Comparison of ENCODE assay signal across 11 cellular contexts in genomic region chr15:45393851-45394250, GRCh38. TPM values are rescaled to one million over a fixed set of nuclear protein-coding genes. Genes with fewer than 3 reads are reported as not detected.
A peak's percentile ranks its signal among the peaks of the same experiment; 100 is the strongest.
DNase-seq lines count a peak whose midpoint lies in the region; ATAC-seq and TF ChIP-seq lines count a peak whose summit lies in the region.
"Had no signal": no experiment of that assay in that cellular context is flagged by ENCODE, and none has a peak within 500 bp of the region (broad histone marks: within the 10 kb centered on the region; RNA-seq: fewer than 3 reads in every experiment).

No MANE protein-coding gene starts in this region.

- dilution Hi-C loops in mammary epithelial cell (cut with HindIII; ENCODE audit: low sequenced_read_pairs): no loop called here

- in situ Hi-C loops in mammary epithelial cell (cut with MboI; ENCODE audit: low sequenced_read_pairs in 2 of 2): loop anchor here in 1 of 2 donors (5.0 kb wide), 1 partner anchor 87 kb away; no protein-coding TSS in a partner anchor

- H3K36me3 ChIP-seq in Loucy (ENCODE audit: insufficient read depth, low read length) (no peaks in the 10 kb centered on the region), mammary epithelial cell (ENCODE audit: insufficient read depth, low read length) (no peaks in the 10 kb centered on the region), mucosa of descending colon (ENCODE audit: low read depth) (no peaks in the 10 kb centered on the region)
- H3K36me3 ChIP-seq: spleen, transverse colon had no signal

- no peaks in the 10 kb centered on the region for H3F3A ChIP-seq in Loucy (ENCODE audit: low read depth)

- intact Hi-C loops in mammary epithelial cell (cut with micrococcal nuclease) (no loop called here), mucosa of descending colon (cut with DNase I, micrococcal nuclease) (loop anchor here in 1 of 2 donors (10.0 kb wide), 1 partner anchor 89 kb away; no protein-coding TSS in a partner anchor)

- H3K4me1 ChIP-seq in Loucy (ENCODE audit: insufficient read depth, low read length, poor library complexity, severe bottlenecking) (no peaks in the 10 kb centered on the region), mammary epithelial cell (ENCODE audit: insufficient read depth, low read length) (no peaks in the 10 kb centered on the region), mucosa of descending colon (ENCODE audit: low read depth) (no peaks in the 10 kb centered on the region)
- H3K4me1 ChIP-seq: transverse colon had no signal

- no TSS peak for BruUV-seq in mammary epithelial cell (replicated peaks; lab: Mats Ljungman, UMichigan)

- H3K4me2 ChIP-seq in Loucy (ENCODE audit: low read depth, low read length, poor library complexity, severe bottlenecking) (no peak overlapping the region), mammary epithelial cell (ENCODE audit: insufficient read depth, low read depth, low read length) (no peak overlapping the region)

- TF ChIP-seq CTCF in GM12865 (IDR thresholded peaks at IDR 0.05; ENCODE audit: insufficient read depth, low read depth, low read length, missing control alignments) (peak; percentile 34), Loucy (conservative IDR thresholded peaks at IDR 0.05; ENCODE audit: low read length) (peak; percentile 47), mammary epithelial cell (conservative IDR thresholded peaks at IDR 0.05 in 1 of 2, IDR thresholded peaks at IDR 0.05 in 1 of 2; ENCODE audit: extremely low read depth in 1 of 2, insufficient read depth in 1 of 2, low read depth in 1 of 2, low read length in 2 of 2) (peak; percentile 23 to 57), mucosa of descending colon (IDR thresholded peaks at IDR 0.05) (no peak)

- DNase-seq in GM12865 (ENCODE audit: low read depth) (peak; percentile 11), mammary epithelial cell (no peak), mucosa of descending colon (no peak), NCI-H774 (lab: John Stamatoyannopoulos, UW) (no peak)
- DNase-seq: kidney, NCI-H2171 treated with DMSO at 0.1 percent for 48 hours, spleen, transverse colon had no signal

- H3K27ac ChIP-seq in mammary epithelial cell (ENCODE audit: insufficient read depth, low read depth, low read length): no peak overlapping the region
- H3K27ac ChIP-seq: spleen, transverse colon had no signal

- no peaks in the 10 kb centered on the region for H3K79me2 ChIP-seq in Loucy (ENCODE audit: insufficient read depth, low read length)
- H3K79me2 ChIP-seq in mammary epithelial cell (ENCODE audit: insufficient read depth, low read length): no peaks in the 10 kb centered on the region

- H3K4me3 ChIP-seq in GM12865 (ENCODE audit: low read depth, low read length) (no peak overlapping the region), Loucy (ENCODE audit: low read length, poor library complexity, severe bottlenecking) (no peak overlapping the region), mammary epithelial cell (replicated peaks in 1 of 3; ENCODE audit: insufficient read depth in 1 of 3, low read depth in 2 of 3, low read length in 3 of 3) (no peak overlapping the region), mucosa of descending colon (no peak overlapping the region)
- H3K4me3 ChIP-seq: spleen, transverse colon had no signal

- ATAC-seq in mucosa of descending colon (peak; percentile 42), HG02798 (IDR thresholded peaks at IDR 0.05; ENCODE audit: poor library complexity, unreplicated experiment) (no peak), GM21423 (IDR thresholded peaks at IDR 0.05; ENCODE audit: unreplicated experiment) (no peak)

- no peak overlapping the region for H2AFZ ChIP-seq in Loucy (ENCODE audit: low read length)
- H2AFZ ChIP-seq in mammary epithelial cell (ENCODE audit: low read depth, low read length): no peak overlapping the region

- H3K9me2 ChIP-seq in Loucy (replicated peaks; ENCODE audit: low read depth, low read length): no peaks in the 10 kb centered on the region

- no peaks in the 10 kb centered on the region for H3K9me3 ChIP-seq in Loucy (ENCODE audit: insufficient read depth, low read depth, low read length)
- no peaks in the 10 kb centered on the region for H3K9me3 ChIP-seq in mammary epithelial cell (replicated peaks; ENCODE audit: insufficient read depth, low read length)
- no peaks in the 10 kb centered on the region for H3K9me3 ChIP-seq in mucosa of descending colon
- H3K9me3 ChIP-seq: spleen, transverse colon had no signal

- CTCF ChIA-PET in mammary epithelial cell (lab: Charles Lee; ENCODE audit: low non-redundant PET): no interaction called here

- no peaks in the 10 kb centered on the region for H4K20me1 ChIP-seq in Loucy (ENCODE audit: insufficient read depth, low read length, poor library complexity, severe bottlenecking)
- no peaks in the 10 kb centered on the region for H4K20me1 ChIP-seq in mammary epithelial cell (ENCODE audit: insufficient read depth, low read length)

- no peak overlapping the region for H3K9ac ChIP-seq in Loucy (ENCODE audit: low read depth, low read length, poor library complexity, severe bottlenecking)
- H3K9ac ChIP-seq in mammary epithelial cell (ENCODE audit: insufficient read depth, low read length): no peak overlapping the region

- no peaks in the 10 kb centered on the region for H3K27me3 ChIP-seq in Loucy (ENCODE audit: insufficient read depth, low read length, poor library complexity, severe bottlenecking)
- H3K27me3 ChIP-seq in mammary epithelial cell (ENCODE audit: insufficient read depth, low read length): no peaks in the 10 kb centered on the region
- H3K27me3 ChIP-seq: spleen, transverse colon had no signal

- 69% methylated on average over 2 of the region's 3 CpGs for WGBS in mammary epithelial cell (ENCODE audit: low coverage, missing lambda C conversion rate)

RNA-seq across cellular contexts. Expression of gene GATM, which starts 15.5 kb away (rescaled TPM):
- total RNA-seq in mammary epithelial cell: 1 to 10 TPM; 1.4 to 4.5 TPM
- polyA plus RNA-seq in mammary epithelial cell: 0.44 TPM
- polyA minus RNA-seq in mammary epithelial cell: not detected
- total RNA-seq in mucosa of descending colon: 10 to 100 TPM in 1 of 3 donors, 1 to 10 TPM in 2; 7.7 to 21.2 (median 8.9) TPM
